In genomic region chr6:13427838-13428527, GRCh38 we compare ENCODE assay signal across 8 cellular contexts.
DNase-seq lines count a peak whose midpoint lies in the region; ATAC-seq lines count a peak whose summit lies in the region.

No MANE protein-coding gene starts in this region.

- DNase-seq in SIG-M5 treated with dmso at 0.1 percent for 504 hours (lab: John Stamatoyannopoulos, UW; ENCODE audit: unreplicated experiment) (peak; percentile 59), SIG-M5 (lab: John Stamatoyannopoulos, UW) (no peak), germinal center (ENCODE audit: low spot score) (peak; percentile 83), NCI-H345 treated with DMSO at 0.1 percent for 48 hours (lab: John Stamatoyannopoulos, UW; ENCODE audit: unreplicated experiment) (no peak), D341Med (ENCODE audit: low spot score) (no peak)
- DNase-seq in activated CD4-positive, alpha-beta T cell treated with anti-CD3 and anti-CD28 coated beads, Interleukin-2, amount 50 U/mL, for 4 hours, result peak; percentile 58 to 65
- DNase-seq in stimulated activated CD8-positive, alpha-beta memory T cell treated with anti-CD3 and anti-CD28 coated beads, Interleukin-12 subunit alpha, Interleukin-12 subunit beta, amount 100 ng/mL, for 1 hour (ENCODE audit: low read depth), result peak; percentile 59

- ATAC-seq in HG03354 (IDR thresholded peaks at IDR 0.05; ENCODE audit: poor library complexity, severe bottlenecking, unreplicated experiment), result peak; percentile 78

Comparison
In these comparisons a context has a peak if more than half of its experiments do, and no peak if none do; other contexts are left out.
1. DNase-seq: peak in SIG-M5 treated with dmso at 0.1 percent for 504 hours (single experiment), activated CD4-positive, alpha-beta T cell treated with anti-CD3 and anti-CD28 coated beads, Interleukin-2, amount 50 U/mL, for 4 hours (2 of 2), germinal center (single experiment) and stimulated activated CD8-positive, alpha-beta memory T cell treated with anti-CD3 and anti-CD28 coated beads, Interleukin-12 subunit alpha, Interleukin-12 subunit beta, amount 100 ng/mL, for 1 hour (single experiment); none in SIG-M5 (single experiment), NCI-H345 treated with DMSO at 0.1 percent for 48 hours (single experiment) and D341Med (single experiment).